Comparison of ENCODE assay signal across 8 cellular contexts in the genomic region with DNA sequence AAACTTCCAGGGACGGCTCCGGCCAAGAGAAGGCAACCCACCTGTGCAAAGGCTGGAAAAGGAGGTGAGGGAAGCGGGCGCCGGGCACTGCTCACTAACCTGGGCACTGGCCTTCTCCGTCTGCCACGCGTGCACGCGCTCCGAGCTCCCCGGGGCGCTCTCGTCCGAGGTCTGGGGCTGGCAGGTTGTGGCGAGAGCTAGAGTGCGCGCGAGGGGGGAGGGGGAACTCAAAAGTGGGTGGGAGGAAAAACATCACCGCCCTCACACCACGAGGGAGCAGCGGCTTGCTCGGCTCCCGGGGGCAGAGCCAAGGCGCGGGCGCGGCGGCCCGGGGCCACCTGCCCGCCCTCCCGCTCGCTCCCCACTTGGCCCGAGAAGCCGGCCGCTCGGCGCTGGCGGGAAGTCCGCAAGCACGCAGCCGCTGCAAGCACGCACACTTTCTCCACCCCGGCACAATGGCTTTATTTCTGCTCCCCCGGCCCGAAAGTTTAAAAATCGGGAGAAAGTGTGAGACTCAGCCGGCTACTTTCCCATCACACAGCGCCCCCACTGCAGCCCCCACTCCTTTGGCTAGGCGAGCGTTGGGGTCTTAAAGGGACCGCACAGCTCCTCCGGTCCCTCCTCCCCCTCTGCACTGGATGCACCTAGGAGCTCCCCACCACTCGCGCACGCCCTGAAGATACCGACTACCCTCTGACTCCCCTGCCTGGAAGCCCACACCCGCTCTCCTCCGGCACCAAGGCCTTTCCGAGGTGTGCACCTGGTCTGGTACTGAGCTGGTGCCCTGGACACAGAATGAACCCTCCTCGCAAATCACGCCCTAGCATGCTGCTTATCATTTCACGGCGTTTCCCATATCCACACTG. TPM values are rescaled to one million over a fixed set of nuclear protein-coding genes. Genes with fewer than 3 reads are reported as not detected.
DNase-seq lines count a peak whose midpoint lies in the region; ATAC-seq and TF ChIP-seq lines count a peak whose summit lies in the region.

A gene with protein sequence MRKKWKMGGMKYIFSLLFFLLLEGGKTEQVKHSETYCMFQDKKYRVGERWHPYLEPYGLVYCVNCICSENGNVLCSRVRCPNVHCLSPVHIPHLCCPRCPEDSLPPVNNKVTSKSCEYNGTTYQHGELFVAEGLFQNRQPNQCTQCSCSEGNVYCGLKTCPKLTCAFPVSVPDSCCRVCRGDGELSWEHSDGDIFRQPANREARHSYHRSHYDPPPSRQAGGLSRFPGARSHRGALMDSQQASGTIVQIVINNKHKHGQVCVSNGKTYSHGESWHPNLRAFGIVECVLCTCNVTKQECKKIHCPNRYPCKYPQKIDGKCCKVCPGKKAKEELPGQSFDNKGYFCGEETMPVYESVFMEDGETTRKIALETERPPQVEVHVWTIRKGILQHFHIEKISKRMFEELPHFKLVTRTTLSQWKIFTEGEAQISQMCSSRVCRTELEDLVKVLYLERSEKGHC (minus strand): TSS at position 173 of the 866 bp plus-strand sequence. CDS start 3,636 bp downstream, outside the sequence.

- H3K36me3 ChIP-seq in adipocyte (ENCODE audit: control insufficient read depth, insufficient read depth, low read length, severe bottlenecking) (no peaks in the 10 kb centered on the region), smooth muscle cell (ENCODE audit: low read depth) (no peaks in the 10 kb centered on the region)

- ATAC-seq in GM19035 (IDR thresholded peaks at IDR 0.05; ENCODE audit: unreplicated experiment) (no peak), HG03095 (IDR thresholded peaks at IDR 0.05; ENCODE audit: unreplicated experiment) (no peak)

- H3F3A ChIP-seq in smooth muscle cell (ENCODE audit: low read depth), result no peaks in the 10 kb centered on the region

- no peaks in the 10 kb centered on the region for H3K79me2 ChIP-seq in smooth muscle cell (ENCODE audit: low read depth)

- no peak within 1 kb of the TSS for H2AFZ ChIP-seq in smooth muscle cell (ENCODE audit: low read depth)

- 40% methylated on average over 45 of the region's 64 CpGs for WGBS in smooth muscle cell (ENCODE audit: low lambda C conversion rate)

- DNase-seq in stimulated activated CD4-positive, alpha-beta T cell treated with anti-CD3 and anti-CD28 coated beads, Interleukin-15, amount 100 ng/mL, for 24 hours, result peak; percentile 3
- no peak for DNase-seq in stimulated activated CD4-positive, alpha-beta T cell treated with anti-CD3 and anti-CD28 coated beads, Interleukin-4, amount 100 ng/mL, for 4 hours
- DNase-seq in adipocyte (ENCODE audit: low read depth) (peak; percentile 2), smooth muscle cell (lab: John Stamatoyannopoulos, UW; ENCODE audit: unreplicated experiment) (no peak), cerebellar nuclear complex (lab: John Stamatoyannopoulos, UW) (no peak)

- H4K20me1 ChIP-seq in smooth muscle cell (ENCODE audit: low read depth), result no peaks in the 10 kb centered on the region

- H3K27ac ChIP-seq in smooth muscle cell (ENCODE audit: low read depth), result no peak within 1 kb of the TSS

- no peak for TF ChIP-seq CTCF in smooth muscle cell (IDR thresholded peaks at IDR 0.05; ENCODE audit: borderline replicate concordance, insufficient read depth, poor library complexity, severe bottlenecking)

- H3K4me2 ChIP-seq in smooth muscle cell, result peak within 1 kb of the TSS; percentile 80

- H3K27me3 ChIP-seq in adipocyte (replicated peaks; ENCODE audit: control insufficient read depth, insufficient read depth, low read length), result peaks cover 6% of the 10 kb centered on the region
- peaks cover 41% of the 10 kb centered on the region for H3K27me3 ChIP-seq in smooth muscle cell (ENCODE audit: low read depth)

- no peaks in the 10 kb centered on the region for H3K9me3 ChIP-seq in adipocyte (ENCODE audit: control insufficient read depth, low read length)
- H3K9me3 ChIP-seq in iPS-18c (ENCODE audit: control insufficient read depth, insufficient read depth, low read length), result no peaks in the 10 kb centered on the region
- no peaks in the 10 kb centered on the region for H3K9me3 ChIP-seq in smooth muscle cell (replicated peaks; ENCODE audit: low read depth)

- peak within 1 kb of the TSS; percentile 86 for H3K9ac ChIP-seq in adipocyte (ENCODE audit: low read length)
- no peak within 1 kb of the TSS for H3K9ac ChIP-seq in smooth muscle cell (ENCODE audit: low read depth)

- H3K4me1 ChIP-seq in adipocyte (ENCODE audit: control insufficient read depth, insufficient read depth, low read length), result peaks cover 10% of the 10 kb centered on the region
- H3K4me1 ChIP-seq in smooth muscle cell (ENCODE audit: low read depth), result no peaks in the 10 kb centered on the region

- H3K4me3 ChIP-seq in adipocyte (ENCODE audit: low read length) (peak within 1 kb of the TSS; percentile 82), iPS-18c (ENCODE audit: insufficient read depth, low read depth, low read length) (peak within 1 kb of the TSS; percentile 67), smooth muscle cell (peak within 1 kb of the TSS; percentile 44)

RNA-seq across cellular contexts. Expression of the gene that starts here (rescaled TPM):
- total RNA-seq in smooth muscle cell, result not detected in 2 replicates
- not detected in 2 replicates for polyA plus RNA-seq in smooth muscle cell

Comparison
In these comparisons a context has a peak if more than half of its experiments do, and no peak if none do; other contexts are left out.
1. DNase-seq: peak in stimulated activated CD4-positive, alpha-beta T cell treated with anti-CD3 and anti-CD28 coated beads, Interleukin-15, amount 100 ng/mL, for 24 hours (single experiment) and adipocyte (single experiment); none in stimulated activated CD4-positive, alpha-beta T cell treated with anti-CD3 and anti-CD28 coated beads, Interleukin-4, amount 100 ng/mL, for 4 hours (0 of 2), smooth muscle cell (single experiment) and cerebellar nuclear complex (0 of 2).
2. Peak in every context shown above with its lines, with median percentiles within 50 percentile points of each other: H3K4me3 ChIP-seq.